In the genomic region with DNA sequence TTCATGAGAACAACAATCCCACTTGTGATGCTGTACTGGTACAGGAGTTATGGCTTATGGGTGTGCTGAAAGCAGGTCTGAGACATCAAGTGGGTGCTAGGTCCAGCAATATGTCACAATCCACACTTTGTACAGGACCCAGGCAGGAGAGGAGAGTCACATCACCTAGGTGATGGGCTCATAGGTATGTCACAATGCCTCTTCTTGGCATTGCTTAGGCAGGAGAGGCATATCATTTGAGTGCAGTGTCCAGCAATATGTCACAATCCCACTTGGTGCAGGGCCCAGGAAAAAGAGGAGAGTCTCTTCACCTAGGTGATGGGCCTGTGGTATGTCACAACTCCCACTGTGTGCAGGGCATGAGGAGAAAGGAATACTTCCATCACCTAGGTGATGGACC, we compare ENCODE assay signal across 39 cellular contexts.
"Had no signal": no experiment of that assay in that cellular context is flagged by ENCODE, and none has a peak within 500 bp of the region (broad histone marks: within the 10 kb centered on the region; RNA-seq: fewer than 3 reads in every experiment).

No MANE protein-coding gene starts in this region.

- ATAC-seq: activated naive CD4-positive, alpha-beta T cell treated with anti-CD3 and anti-CD28 coated beads, Interleukin-2, amount 50 U/mL, for 72 hours; activated naive CD8-positive, alpha-beta T cell treated with anti-CD3 and anti-CD28 coated beads, Interleukin-2, amount 50 U/mL, for 24 hours; activated T-cell treated with anti-CD3 and anti-CD28 coated beads, Interleukin-2, amount 50 U/mL, for 4 hours; activated T-cell treated with anti-CD3 and anti-CD28 coated beads, Interleukin-2, amount 50 U/mL, for 72 hours; activated T-helper 17 cell treated with anti-CD3 and anti-CD28 coated beads, Interleukin-2, amount 50 U/mL, for 72 hours; body of pancreas had no signal

- H3K36me3 Mint-ChIP-seq: activated naive CD4-positive, alpha-beta T cell treated with anti-CD3 and anti-CD28 coated beads, Interleukin-2, amount 10 ng/mL, durations not matched to agents 7 days and 5 days; activated naive CD4-positive, alpha-beta T cell treated with anti-CD3 and anti-CD28 coated beads, Interleukin-2, amount 50 U/mL, for 24 hours; activated naive CD8-positive, alpha-beta T cell; activated naive CD8-positive, alpha-beta T cell treated with anti-CD3 and anti-CD28 coated beads for 36 hours; activated naive CD8-positive, alpha-beta T cell treated with anti-CD3 and anti-CD28 coated beads, Interleukin-2, amount 10 ng/mL, durations not matched to agents 7 days and 5 days; brain had no signal

- H3K4me3 ChIP-seq: adrenal gland, ascending aorta, body of pancreas, cardiac muscle cell had no signal

- H3K36me3 ChIP-seq: adrenal gland, ascending aorta, brain microvascular endothelial cell, cardiac muscle cell had no signal

- H3K27ac Mint-ChIP-seq: activated naive CD4-positive, alpha-beta T cell treated with anti-CD3 and anti-CD28 coated beads for 36 hours; activated naive CD4-positive, alpha-beta T cell treated with anti-CD3 and anti-CD28 coated beads, Interleukin-2, amount 10 ng/mL, durations not matched to agents 7 days and 5 days; activated naive CD4-positive, alpha-beta T cell treated with anti-CD3 and anti-CD28 coated beads, Interleukin-2, amount 50 U/mL, for 24 hours; activated naive CD4-positive, alpha-beta T cell treated with anti-CD3 and anti-CD28 coated beads, Interleukin-2, amount 50 U/mL, for 72 hours; activated naive CD8-positive, alpha-beta T cell; activated naive CD8-positive, alpha-beta T cell treated with anti-CD3 and anti-CD28 coated beads for 36 hours; activated naive CD8-positive, alpha-beta T cell treated with anti-CD3 and anti-CD28 coated beads, Interleukin-2, amount 10 ng/mL, durations not matched to agents 7 days and 5 days; activated naive CD8-positive, alpha-beta T cell treated with anti-CD3 and anti-CD28 coated beads, Interleukin-2, amount 50 U/mL, for 24 hours; activated T-cell treated with anti-CD3 and anti-CD28 coated beads, Interleukin-2, amount 50 U/mL, for 24 hours; activated T-cell treated with anti-CD3 and anti-CD28 coated beads, Interleukin-2, amount 50 U/mL, for 72 hours; activated T-helper 1 cell treated with anti-CD3 and anti-CD28 coated beads, Interleukin-12 subunit alpha, Interleukin-12 subunit beta, Interleukin-2, Interleukin-4 antibody, amounts not matched to agents 30 ng/mL and 10 ng/mL and 1 ng/mL, durations not matched to agents 14 hours and 24 hours and 36 hours; activated T-helper 17 cell treated with anti-CD3 and anti-CD28 coated beads, Interleukin-2, amount 50 U/mL, for 72 hours; activated T-helper 2 cell treated with anti-CD3 and anti-CD28 coated beads, Interferon-gamma antibody, Interleukin-2, Interleukin-4, amounts not matched to agents 10 μg/mL and 5 μg/mL and 100 μg/mL, durations not matched to agents 14 hours and 24 hours and 36 hours; brain had no signal

- DNase-seq: activated effector memory CD4-positive, alpha-beta T cell treated with anti-CD3 and anti-CD28 coated beads, Interleukin-2, amount 50 U/mL, for 16 hours; activated effector memory CD4-positive, alpha-beta T cell treated with Interleukin-2 at 50 U/mL for 16 hours; activated gamma-delta T cell; activated gamma-delta T cell treated with Interleukin-2 at 50 U/mL for 16 hours; activated naive CD4-positive, alpha-beta T cell; activated naive CD4-positive, alpha-beta T cell treated with anti-CD3 and anti-CD28 coated beads for 36 hours; activated naive CD4-positive, alpha-beta T cell treated with anti-CD3 and anti-CD28 coated beads, Interleukin-2, amount 10 ng/mL, durations not matched to agents 7 days and 5 days; activated naive CD4-positive, alpha-beta T cell treated with anti-CD3 and anti-CD28 coated beads, Interleukin-2, amount 50 U/mL, for 16 hours; activated naive CD4-positive, alpha-beta T cell treated with Interleukin-2 at 50 U/mL for 16 hours; activated naive CD8-positive, alpha-beta T cell treated with anti-CD3 and anti-CD28 coated beads for 36 hours; activated naive CD8-positive, alpha-beta T cell treated with anti-CD3 and anti-CD28 coated beads, Interleukin-2, amount 10 ng/mL, durations not matched to agents 7 days and 5 days; activated naive CD8-positive, alpha-beta T cell treated with anti-CD3 and anti-CD28 coated beads, Interleukin-2, amount 50 U/mL, for 24 hours; activated T-cell treated with anti-CD3 and anti-CD28 coated beads, Interleukin-2, amount 50 U/mL, for 1 hour; activated T-cell treated with anti-CD3 and anti-CD28 coated beads, Interleukin-2, amount 50 U/mL, for 24 hours; activated T-cell treated with anti-CD3 and anti-CD28 coated beads, Interleukin-2, amount 50 U/mL, for 4 hours; activated T-cell treated with anti-CD3 and anti-CD28 coated beads, Interleukin-2, amount 50 U/mL, for 48 hours; activated T-cell treated with anti-CD3 and anti-CD28 coated beads, Interleukin-2, amount 50 U/mL, for 72 hours; amniotic stem cell; amygdala; anterior cingulate cortex; aorta; body of pancreas; brain microvascular endothelial cell; caudate nucleus; central memory CD4-positive, alpha-beta T cell; cerebellar nuclear complex had no signal

- H3K27ac ChIP-seq: adrenal gland, ascending aorta, body of pancreas, brain microvascular endothelial cell, cardiac muscle cell had no signal

- H3K4me3 Mint-ChIP-seq: activated naive CD4-positive, alpha-beta T cell treated with anti-CD3 and anti-CD28 coated beads for 36 hours; activated naive CD4-positive, alpha-beta T cell treated with anti-CD3 and anti-CD28 coated beads, Interleukin-2, amount 10 ng/mL, durations not matched to agents 7 days and 5 days; activated naive CD4-positive, alpha-beta T cell treated with anti-CD3 and anti-CD28 coated beads, Interleukin-2, amount 50 U/mL, for 24 hours; activated naive CD8-positive, alpha-beta T cell; activated naive CD8-positive, alpha-beta T cell treated with anti-CD3 and anti-CD28 coated beads for 36 hours; activated naive CD8-positive, alpha-beta T cell treated with anti-CD3 and anti-CD28 coated beads, Interleukin-2, amount 10 ng/mL, durations not matched to agents 7 days and 5 days; activated naive CD8-positive, alpha-beta T cell treated with anti-CD3 and anti-CD28 coated beads, Interleukin-2, amount 50 U/mL, for 24 hours; activated T-cell treated with anti-CD3 and anti-CD28 coated beads, Interleukin-2, amount 50 U/mL, for 24 hours; activated T-cell treated with anti-CD3 and anti-CD28 coated beads, Interleukin-2, amount 50 U/mL, for 4 hours; activated T-cell treated with anti-CD3 and anti-CD28 coated beads, Interleukin-2, amount 50 U/mL, for 72 hours; activated T-helper 1 cell treated with anti-CD3 and anti-CD28 coated beads, Interleukin-12 subunit alpha, Interleukin-12 subunit beta, Interleukin-2, Interleukin-4 antibody, amounts not matched to agents 30 ng/mL and 10 ng/mL and 1 ng/mL, durations not matched to agents 14 hours and 24 hours and 36 hours; activated T-helper 17 cell treated with anti-CD3 and anti-CD28 coated beads, Interleukin-2, amount 50 U/mL, for 72 hours; brain; central memory CD8-positive, alpha-beta T cell had no signal

- H3K27me3 ChIP-seq: adrenal gland, ascending aorta, body of pancreas, brain microvascular endothelial cell, cardiac muscle cell had no signal

- H3K4me1 Mint-ChIP-seq: activated naive CD4-positive, alpha-beta T cell treated with anti-CD3 and anti-CD28 coated beads, Interleukin-2, amount 10 ng/mL, durations not matched to agents 7 days and 5 days; activated naive CD4-positive, alpha-beta T cell treated with anti-CD3 and anti-CD28 coated beads, Interleukin-2, amount 50 U/mL, for 24 hours; activated naive CD8-positive, alpha-beta T cell treated with anti-CD3 and anti-CD28 coated beads for 36 hours; activated naive CD8-positive, alpha-beta T cell treated with anti-CD3 and anti-CD28 coated beads, Interleukin-2, amount 10 ng/mL, durations not matched to agents 7 days and 5 days; activated naive CD8-positive, alpha-beta T cell treated with anti-CD3 and anti-CD28 coated beads, Interleukin-2, amount 50 U/mL, for 24 hours; activated T-helper 17 cell treated with anti-CD3 and anti-CD28 coated beads, Interleukin-2, amount 50 U/mL, for 72 hours; brain; central memory CD8-positive, alpha-beta T cell had no signal

- H3K27me3 Mint-ChIP-seq: activated naive CD4-positive, alpha-beta T cell treated with anti-CD3 and anti-CD28 coated beads, Interleukin-2, amount 10 ng/mL, durations not matched to agents 7 days and 5 days; activated naive CD4-positive, alpha-beta T cell treated with anti-CD3 and anti-CD28 coated beads, Interleukin-2, amount 50 U/mL, for 24 hours; activated naive CD8-positive, alpha-beta T cell; activated naive CD8-positive, alpha-beta T cell treated with anti-CD3 and anti-CD28 coated beads for 36 hours; activated naive CD8-positive, alpha-beta T cell treated with anti-CD3 and anti-CD28 coated beads, Interleukin-2, amount 10 ng/mL, durations not matched to agents 7 days and 5 days; activated naive CD8-positive, alpha-beta T cell treated with anti-CD3 and anti-CD28 coated beads, Interleukin-2, amount 50 U/mL, for 24 hours; activated T-cell treated with anti-CD3 and anti-CD28 coated beads, Interleukin-2, amount 50 U/mL, for 24 hours; activated T-helper 17 cell treated with anti-CD3 and anti-CD28 coated beads, Interleukin-2, amount 50 U/mL, for 72 hours; brain; central memory CD8-positive, alpha-beta T cell had no signal

- H3K4me1 ChIP-seq: adrenal gland, ascending aorta, body of pancreas had no signal

- H3K9me3 ChIP-seq: adrenal gland, ascending aorta, body of pancreas had no signal

- FAIRE-seq: astrocyte, bronchial epithelial cell had no signal
